In the genomic region with DNA sequence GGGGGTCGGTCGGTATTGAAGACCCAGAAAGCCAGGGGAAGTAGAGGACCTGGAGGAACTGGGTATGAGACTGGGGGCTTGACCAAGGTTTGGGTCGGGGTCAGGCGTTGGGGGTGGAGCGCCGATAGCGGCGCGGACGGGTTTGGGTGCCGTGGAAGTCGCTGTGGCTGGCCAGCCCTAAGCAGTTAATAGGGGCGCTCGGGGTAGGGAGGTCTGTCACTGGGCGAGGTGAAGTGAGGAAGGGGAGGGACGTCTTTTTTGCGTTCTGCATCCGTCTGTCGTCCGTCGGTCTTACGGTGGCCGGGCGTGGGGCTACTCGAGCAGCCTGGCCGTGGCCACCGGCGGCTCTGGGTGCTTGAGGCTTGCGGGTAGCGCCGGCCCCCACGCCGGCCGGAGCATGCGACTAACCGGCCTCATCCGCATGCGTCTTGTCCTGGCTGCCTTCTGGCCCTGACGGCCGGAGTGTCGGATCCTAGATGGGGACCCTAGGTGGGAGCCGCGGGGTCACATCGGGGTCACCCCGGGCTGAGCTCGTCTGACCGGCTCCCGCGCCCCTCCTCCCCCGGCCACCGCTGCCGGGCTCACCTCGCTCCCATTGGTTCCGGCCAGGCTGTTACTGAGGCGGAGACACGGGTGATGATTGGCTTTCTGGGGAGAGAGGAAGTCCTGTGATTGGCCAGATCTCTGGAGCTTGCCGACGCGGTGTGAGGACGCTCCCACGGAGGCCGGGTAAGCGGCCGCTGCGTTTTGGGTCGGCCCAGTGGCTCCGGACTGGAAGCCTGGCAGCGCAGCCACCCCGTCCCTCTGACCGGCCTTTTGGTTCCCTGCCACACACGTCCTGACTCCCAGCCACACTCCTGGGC, we compare ENCODE assay signal across 8 cellular contexts. TPM values are rescaled to one million over a fixed set of nuclear protein-coding genes. Genes with fewer than 3 reads are reported as not detected.
A peak's percentile ranks its signal among the peaks of the same experiment; 100 is the strongest.
DNase-seq lines count a peak whose midpoint lies in the region; ATAC-seq and TF ChIP-seq lines count a peak whose summit lies in the region.

No MANE protein-coding gene starts in this region.

- peaks cover 2% of the 10 kb centered on the region for H3K4me1 ChIP-seq in RWPE2 (ENCODE audit: insufficient read depth, poor library complexity, severe bottlenecking)

- DNase-seq in DMS79 treated with DMSO at 0.1 percent for 48 hours (lab: John Stamatoyannopoulos, UW) (peak; percentile 92), KG1 (lab: John Stamatoyannopoulos, UW) (peak; percentile 25), RWPE2 (ENCODE audit: low spot score) (peak; percentile 92), fibroblast of peridontal ligament (ENCODE audit: extremely low read depth) (peak; percentile 94)
- DNase-seq in activated effector memory CD4-positive, alpha-beta T cell treated with Interleukin-2 at 50 U/mL for 16 hours, result peak; percentile 66
- DNase-seq in naive thymus-derived CD8-positive, alpha-beta T cell, result peak; percentile 62 to 89 (median 78)

- peaks cover 0 to 31% (median 0%) of the 10 kb centered on the region in 3 donors for H3K36me3 Mint-ChIP-seq in naive thymus-derived CD8-positive, alpha-beta T cell
- peaks cover 25% of the 10 kb centered on the region for H3K36me3 Mint-ChIP-seq in stimulated activated naive CD8-positive, alpha-beta T cell treated with anti-CD3 and anti-CD28 coated beads, Interleukin-15, Interleukin-2, amounts not matched to agents 100 ng/mL and 50 ng/mL, for 24 hours (ENCODE audit: low read depth)

- H3K27me3 ChIP-seq in RWPE2 (ENCODE audit: insufficient read depth, poor library complexity, severe bottlenecking), result no peaks in the 10 kb centered on the region

- H3K9me3 Mint-ChIP-seq in naive thymus-derived CD8-positive, alpha-beta T cell, result no peaks in the 10 kb centered on the region
- no peaks in the 10 kb centered on the region for H3K9me3 Mint-ChIP-seq in stimulated activated naive CD8-positive, alpha-beta T cell treated with anti-CD3 and anti-CD28 coated beads, Interleukin-15, Interleukin-2, amounts not matched to agents 100 ng/mL and 50 ng/mL, for 24 hours

- H3K27me3 Mint-ChIP-seq in naive thymus-derived CD8-positive, alpha-beta T cell, result peaks cover 0 to 6% (median 0%) of the 10 kb centered on the region in 5 donors
- H3K27me3 Mint-ChIP-seq in stimulated activated naive CD8-positive, alpha-beta T cell treated with anti-CD3 and anti-CD28 coated beads, Interleukin-15, Interleukin-2, amounts not matched to agents 100 ng/mL and 50 ng/mL, for 24 hours, result no peaks in the 10 kb centered on the region

- POLR2A ChIA-PET in naive thymus-derived CD8-positive, alpha-beta T cell (lab: Charles Lee), result interaction anchor here (0.8 to 7.2 kb wide), 9 partner anchors 9 to 329 kb away, joined by 3 to 116 read pairs (median 4); partner anchors contain the start of genes CYB5D1, KDM6B, NAA38 and RNF227

- peak overlapping the region; percentile 88 to 100 (median 96) for H3K4me3 Mint-ChIP-seq in naive thymus-derived CD8-positive, alpha-beta T cell
- peak overlapping the region; percentile 88 for H3K4me3 Mint-ChIP-seq in stimulated activated naive CD8-positive, alpha-beta T cell treated with anti-CD3 and anti-CD28 coated beads, Interleukin-15, Interleukin-2, amounts not matched to agents 100 ng/mL and 50 ng/mL, for 24 hours

- H3K27ac ChIP-seq in RWPE2 (ENCODE audit: poor library complexity, severe bottlenecking), result peak overlapping the region; percentile 97

- peak overlapping the region; percentile 46 for H3K4me3 ChIP-seq in RWPE2 (ENCODE audit: severe bottlenecking)

- peak overlapping the region; percentile 94 to 100 (median 98) for H3K27ac Mint-ChIP-seq in naive thymus-derived CD8-positive, alpha-beta T cell
- H3K27ac Mint-ChIP-seq in stimulated activated naive CD8-positive, alpha-beta T cell treated with anti-CD3 and anti-CD28 coated beads, Interleukin-15, Interleukin-2, amounts not matched to agents 100 ng/mL and 50 ng/mL, for 24 hours, result peak overlapping the region; percentile 100

- H3K9me3 ChIP-seq in RWPE2 (ENCODE audit: severe bottlenecking), result no peaks in the 10 kb centered on the region

- TF ChIP-seq CTCF in RWPE2 (IDR thresholded peaks at IDR 0.05; ENCODE audit: poor library complexity, severe bottlenecking), result no peak

- peaks cover 36% of the 10 kb centered on the region for H3K36me3 ChIP-seq in RWPE2 (ENCODE audit: low read depth)

- ATAC-seq in GM21576 (IDR thresholded peaks at IDR 0.05; ENCODE audit: unreplicated experiment) (peak; percentile 42), RWPE2 (ENCODE audit: low read depth) (peak; percentile 78)
- peak; percentile 20 to 32 for ATAC-seq in naive thymus-derived CD8-positive, alpha-beta T cell

- peaks cover 34 to 52% (median 40%) of the 10 kb centered on the region in 4 donors for H3K4me1 Mint-ChIP-seq in naive thymus-derived CD8-positive, alpha-beta T cell
- peaks cover 58% of the 10 kb centered on the region for H3K4me1 Mint-ChIP-seq in stimulated activated naive CD8-positive, alpha-beta T cell treated with anti-CD3 and anti-CD28 coated beads, Interleukin-15, Interleukin-2, amounts not matched to agents 100 ng/mL and 50 ng/mL, for 24 hours (ENCODE audit: low read depth)

RNA-seq across cellular contexts. Expression of gene TMEM88, which starts 10.3 kb away (rescaled TPM):
- total RNA-seq in naive thymus-derived CD8-positive, alpha-beta T cell, result 1 to 10 TPM; 6.9 to 7.2 TPM
- polyA plus RNA-seq in naive thymus-derived CD8-positive, alpha-beta T cell, result not detected

RNA-seq across cellular contexts. Expression of gene KDM6B, which starts 10.5 kb away (rescaled TPM):
- total RNA-seq in naive thymus-derived CD8-positive, alpha-beta T cell, result 100 to 1,000 TPM; 113 TPM
- 1 to 10 TPM in 2 of 3 donors, under 1 TPM in 1; 0.28 to 1.2 (median 1.0) TPM for polyA plus RNA-seq in naive thymus-derived CD8-positive, alpha-beta T cell

RNA-seq across cellular contexts. Expression of gene NAA38, which starts 12.8 kb away (rescaled TPM):
- total RNA-seq in naive thymus-derived CD8-positive, alpha-beta T cell, result 10 to 100 TPM; 16.0 to 24.1 TPM
- polyA plus RNA-seq in naive thymus-derived CD8-positive, alpha-beta T cell, result 100 to 1,000 TPM; 125 to 169 (median 152) TPM

RNA-seq across cellular contexts. Expression of gene CYB5D1, which starts 13.3 kb away (rescaled TPM):
- 1 to 10 TPM; 8.5 to 9.8 TPM for total RNA-seq in naive thymus-derived CD8-positive, alpha-beta T cell
- polyA plus RNA-seq in naive thymus-derived CD8-positive, alpha-beta T cell, result 1 to 10 TPM; 3.5 to 6.0 (median 5.1) TPM

RNA-seq across cellular contexts. Expression of gene CHD3, which starts 44.1 kb away (rescaled TPM):
- 100 to 1,000 TPM; 277 to 281 TPM for total RNA-seq in naive thymus-derived CD8-positive, alpha-beta T cell
- 10 to 100 TPM in 2 of 3 donors, 1 to 10 TPM in 1; 4.3 to 29.2 (median 15.5) TPM for polyA plus RNA-seq in naive thymus-derived CD8-positive, alpha-beta T cell

Comparison
In these comparisons a context has a peak if more than half of its experiments do, and no peak if none do; other contexts are left out.
1. Peak in every context shown above with its lines: DNase-seq, ATAC-seq, H3K4me3 ChIP-seq and H3K27ac ChIP-seq.
2. DNase-seq: peak in every context shown above with its lines; median percentile 94 in fibroblast of peridontal ligament; 92 in DMS79 treated with DMSO at 0.1 percent for 48 hours; 92 in RWPE2; 78 in naive thymus-derived CD8-positive, alpha-beta T cell; 66 in activated effector memory CD4-positive, alpha-beta T cell treated with Interleukin-2 at 50 U/mL for 16 hours; 25 in KG1.
3. ATAC-seq: peak in every context shown above with its lines; median percentile 78 in RWPE2; 42 in GM21576; 26 in naive thymus-derived CD8-positive, alpha-beta T cell.